Comparison of ENCODE assay signal across 8 cellular contexts in genomic region chr12:120686690-120687569, GRCh38. TPM values are rescaled to one million over a fixed set of nuclear protein-coding genes. Genes with fewer than 3 reads are reported as not detected.
A peak's percentile ranks its signal among the peaks of the same experiment; 100 is the strongest.
DNase-seq lines count a peak whose midpoint lies in the region; TF ChIP-seq lines count a peak whose summit lies in the region.

TSS of gene MLEC (plus strand) at chr12:120687149. CDS start at chr12:120687297, 148 bp downstream.

- POLR2A ChIA-PET in activated CD8-positive, alpha-beta memory T cell treated with anti-CD3 and anti-CD28 coated beads for 36 hours (lab: Charles Lee): interaction anchor here (0.6 to 1.3 kb wide), 3 partner anchors 70 to 218 kb away, joined by 4 to 6 read pairs (median 6); partner anchors contain the start of gene POP5

- H3K27me3 ChIP-seq in effector memory CD4-positive, alpha-beta T cell (replicated peaks; ENCODE audit: control insufficient read depth, insufficient read depth, low read length, poor library complexity, severe bottlenecking): no peaks in the 10 kb centered on the region

- H3K9me3 ChIP-seq in effector memory CD4-positive, alpha-beta T cell (ENCODE audit: control insufficient read depth, low read length): no peaks in the 10 kb centered on the region

- peak within 1 kb of the TSS; percentile 70 for H3K4me3 ChIP-seq in effector memory CD4-positive, alpha-beta T cell (ENCODE audit: insufficient read depth, low read depth, low read length, poor library complexity, severe bottlenecking)

- H3K4me1 ChIP-seq in effector memory CD4-positive, alpha-beta T cell (ENCODE audit: control insufficient read depth, insufficient read depth, low read length, poor library complexity, severe bottlenecking): peaks cover 17% of the 10 kb centered on the region

- peak within 1 kb of the TSS; percentile 89 for H3K27ac ChIP-seq in effector memory CD4-positive, alpha-beta T cell (ENCODE audit: insufficient read depth, low read length, poor library complexity, severe bottlenecking)

- TF ChIP-seq CTCF in GM20000 (IDR thresholded peaks at IDR 0.05; ENCODE audit: extremely low read depth, missing control alignments): no peak

- CTCF ChIA-PET in activated CD8-positive, alpha-beta memory T cell treated with anti-CD3 and anti-CD28 coated beads for 36 hours (lab: Charles Lee): interaction anchor here (0.6 to 1.4 kb wide), 5 partner anchors 20 to 995 kb away, joined by 3 to 6 read pairs (median 3); no protein-coding TSS in a partner anchor

- no peaks in the 10 kb centered on the region for H3K36me3 ChIP-seq in effector memory CD4-positive, alpha-beta T cell (ENCODE audit: control insufficient read depth, insufficient read depth, low read length)

- DNase-seq in COR-L47 (lab: John Stamatoyannopoulos, UW): peak; percentile 98
- peak; percentile 99 for DNase-seq in GM20000 (ENCODE audit: low spot score)
- peak; percentile 98 for DNase-seq in HT-29 (ENCODE audit: low spot score)
- DNase-seq in NOMO-1 (lab: John Stamatoyannopoulos, UW; ENCODE audit: unreplicated experiment in 2 of 2): peak; percentile 98 to 99
- peak; percentile 99 to 100 (median 99) for DNase-seq in effector memory CD4-positive, alpha-beta T cell
- DNase-seq in medulla oblongata (ENCODE audit: extremely low spot score): peak; percentile 98
- peak; percentile 98 for DNase-seq in stimulated activated CD8-positive, alpha-beta memory T cell treated with anti-CD3 and anti-CD28 coated beads, Interleukin-12 subunit alpha, Interleukin-12 subunit beta, amount 100 ng/mL, for 1 hour (ENCODE audit: low read depth)

RNA-seq across cellular contexts. Expression of gene MLEC, which starts in this region (rescaled TPM):
- 226 and 266 TPM in 2 replicates for total RNA-seq in HT-29 (2014; rRNA removed; shearing (Covaris generic))
- total RNA-seq in activated CD8-positive, alpha-beta memory T cell treated with anti-CD3 and anti-CD28 coated beads for 36 hours: 100 to 1,000 TPM; 128 to 132 TPM

Comparison
In these comparisons a context has a peak if more than half of its experiments do, and no peak if none do; other contexts are left out.
1. Peak in every context shown above with its lines: DNase-seq, H3K4me3 ChIP-seq and H3K27ac ChIP-seq.